Comparison of ENCODE assay signal across 1 cellular context in the genomic region with DNA sequence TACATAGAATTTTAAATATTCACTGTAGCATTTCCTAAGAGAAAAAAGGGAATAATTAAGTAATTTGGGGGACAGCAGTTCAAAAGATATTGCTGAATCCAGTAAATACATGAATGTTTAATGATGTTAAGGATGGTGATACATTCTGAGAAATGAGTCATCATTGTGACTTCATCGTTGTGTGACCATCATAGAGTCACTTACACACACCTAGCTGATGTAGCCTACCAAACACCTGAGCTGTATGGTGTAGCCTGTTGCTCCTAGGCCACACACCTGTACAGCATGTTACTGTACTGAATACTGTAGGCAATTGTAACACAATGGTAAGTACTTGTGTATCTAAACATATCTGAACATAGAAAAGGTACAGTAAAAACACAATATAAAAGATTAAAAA.
TF ChIP-seq lines count a peak whose summit lies in the region.

No MANE protein-coding gene starts in this region.

TF ChIP-seq in endothelial cell of umbilical vein, 7 proteins besides CTCF, POLR2A, EP300 and RAD21:
- TF ChIP-seq POLR2AphosphoS5 (IDR thresholded peaks at IDR 0.05; ENCODE audit: insufficient read depth, low read depth, low read length) (no peak), MAX (IDR thresholded peaks at IDR 0.05; ENCODE audit: insufficient read depth, insufficient read length) (no peak), JUN (IDR thresholded peaks at IDR 0.05; ENCODE audit: borderline replicate concordance, insufficient read depth, insufficient read length, low read depth) (peak; percentile 30)
TF ChIP-seq in endothelial cell of umbilical vein: peak in this region for 1.
